ENCODE assay signal across 25 cellular contexts in genomic region chr2:118670868-118671267, GRCh38.
DNase-seq lines count a peak whose midpoint lies in the region; TF ChIP-seq lines count a peak whose summit lies in the region.
"Had no signal": no experiment of that assay in that cellular context is flagged by ENCODE, and none has a peak within 500 bp of the region (broad histone marks: within the 10 kb centered on the region; RNA-seq: fewer than 3 reads in every experiment).

No MANE protein-coding gene starts in this region.

- no peaks in the 10 kb centered on the region for H3K36me3 ChIP-seq in ACC112 (ENCODE audit: insufficient read depth, low read length)
- H3K36me3 ChIP-seq in GM23248 (ENCODE audit: low read depth) = no peaks in the 10 kb centered on the region
- H3K36me3 ChIP-seq: esophagus squamous epithelium, right atrium auricular region, suprapubic skin, vagina had no signal

- peak; percentile 73 for DNase-seq in GM23248
- DNase-seq in astrocyte of the hippocampus (ENCODE audit: low read depth, low spot score) = peak; percentile 64
- DNase-seq in iris pigment epithelial cell (ENCODE audit: low read depth) = peak; percentile 94
- no peak for DNase-seq in SIG-M5 (lab: John Stamatoyannopoulos, UW)
- DNase-seq in GM13977 (ENCODE audit: low spot score) = no peak
- DNase-seq in HuH-7 (ENCODE audit: low spot score) = no peak
- no peak for DNase-seq in NCI-H146 treated with DMSO at 0.1 percent for 48 hours (lab: John Stamatoyannopoulos, UW; ENCODE audit: unreplicated experiment)
- DNase-seq: ACHN; activated naive CD4-positive, alpha-beta T cell treated with anti-CD3 and anti-CD28 coated beads for 36 hours; activated T-cell treated with anti-CD3 and anti-CD28 coated beads, Interleukin-2, amount 50 U/mL, for 24 hours; aorta; CD8-positive, alpha-beta T cell; DMS153; effector memory CD8-positive, alpha-beta T cell; esophagus squamous epithelium; H7; NCI-H1092; NCI-H2029; NCI-H446 treated with DMSO at 0.1 percent for 48 hours; nucleus accumbens had no signal

- H3K27me3 ChIP-seq in ACC112 (ENCODE audit: insufficient read depth, low read length) (no peaks in the 10 kb centered on the region), GM23248 (replicated peaks; ENCODE audit: insufficient read depth) (no peaks in the 10 kb centered on the region)
- H3K27me3 ChIP-seq: esophagus squamous epithelium, right atrium auricular region, suprapubic skin, vagina had no signal

- in situ Hi-C loops in GM23248 (cut with MboI) (no loop called here), GM13977 (cut with MboI; ENCODE audit: low pct_unique_long_range_greater_than_20kb, low sequenced_read_pairs, unreplicated experiment) (no loop called here)

- peak overlapping the region; percentile 71 for H3K4me2 ChIP-seq in GM23248 (ENCODE audit: unreplicated experiment)
- H3K4me2 ChIP-seq: KMS-11 had no signal

- H3K27ac ChIP-seq in ACC112 (ENCODE audit: low read depth, low read length) (peak overlapping the region; percentile 99), GM23248 (peak overlapping the region; percentile 100)
- H3K27ac ChIP-seq: esophagus squamous epithelium, KMS-11, right atrium auricular region, vagina had no signal

- peaks cover 57% of the 10 kb centered on the region for H3F3A ChIP-seq in GM23248 (ENCODE audit: insufficient read depth)

- H4K20me1 ChIP-seq in GM23248 (ENCODE audit: insufficient read depth) = no peaks in the 10 kb centered on the region

- no peak for TF ChIP-seq CTCF in GM13977 (IDR thresholded peaks at IDR 0.05; ENCODE audit: extremely low read depth, insufficient read depth, missing control alignments)

- H3K4me3 ChIP-seq in ACC112 (ENCODE audit: low read depth, low read length) = no peak overlapping the region
- no peak overlapping the region for H3K4me3 ChIP-seq in GM23248
- H3K4me3 ChIP-seq: esophagus squamous epithelium, right atrium auricular region, suprapubic skin, vagina had no signal

- H3K79me2 ChIP-seq in ACC112 (ENCODE audit: control insufficient read depth, insufficient read depth, low read length, unreplicated experiment) (no peaks in the 10 kb centered on the region), GM23248 (ENCODE audit: insufficient read depth) (no peaks in the 10 kb centered on the region)

- no peaks in the 10 kb centered on the region for H3K9me2 ChIP-seq in GM23248 (ENCODE audit: insufficient read depth)

- 0 out of 2 replicates have a peak overlapping the region, but pooled peaks have one; percentile 19 for H3K9ac ChIP-seq in GM23248
- H3K9ac ChIP-seq: KMS-11 had no signal

- 17 to 20% methylated on average over 7 of the region's 7 CpGs for WGBS in GM23248 (ENCODE audit: low coverage in 1 of 2, low lambda C conversion rate in 2 of 2, missing lambda C conversion rate in 2 of 2), 2 experiments

- H2AFZ ChIP-seq in ACC112 (ENCODE audit: low read length, unreplicated experiment) = peak overlapping the region; percentile 52
- H2AFZ ChIP-seq in GM23248 = no peak overlapping the region

- H3K9me3 ChIP-seq in GM23248 (ENCODE audit: low read depth) = no peaks in the 10 kb centered on the region
- H3K9me3 ChIP-seq: esophagus squamous epithelium, right atrium auricular region, suprapubic skin, vagina had no signal

- peaks cover 58% of the 10 kb centered on the region for H3K4me1 ChIP-seq in ACC112 (ENCODE audit: control insufficient read depth, insufficient read depth, low read length, unreplicated experiment)
- H3K4me1 ChIP-seq in GM23248 (ENCODE audit: insufficient read depth) = peaks cover 53% of the 10 kb centered on the region

Comparison
In these comparisons a context has a peak if more than half of its experiments do, and no peak if none do; other contexts are left out.
1. DNase-seq: peak in GM23248 (single experiment), astrocyte of the hippocampus (single experiment) and iris pigment epithelial cell (single experiment); none in SIG-M5 (single experiment), GM13977 (single experiment), HuH-7 (single experiment) and NCI-H146 treated with DMSO at 0.1 percent for 48 hours (single experiment).